ENCODE assay signal across 14 cellular contexts in genomic region chr9:134088064-134088725, GRCh38.
"Had no signal": no experiment of that assay in that cellular context is flagged by ENCODE, and none has a peak within 500 bp of the region (broad histone marks: within the 10 kb centered on the region; RNA-seq: fewer than 3 reads in every experiment).

No MANE protein-coding gene starts in this region.

- H3K27me3 ChIP-seq: cardiac muscle cell, right atrium auricular region had no signal

- H3K27ac ChIP-seq: cardiac muscle cell, epithelial cell of prostate, gastroesophageal sphincter, right atrium auricular region, skin epidermis, WERI-Rb-1 had no signal

- ATAC-seq: gastroesophageal sphincter; left lobe of liver; naive thymus-derived CD8-positive, alpha-beta T cell had no signal

- H3K4me3 ChIP-seq: cardiac muscle cell, gastroesophageal sphincter, right atrium auricular region, skin epidermis had no signal

- H3K4me1 ChIP-seq: gastroesophageal sphincter, right atrium auricular region had no signal

- DNase-seq: activated CD4-positive, alpha-beta T cell treated with anti-CD3 and anti-CD28 coated beads, Interleukin-2, amount 50 U/mL, for 48 hours; activated naive CD4-positive, alpha-beta T cell treated with anti-CD3 and anti-CD28 coated beads, Interleukin-2, amount 10 ng/mL, durations not matched to agents 7 days and 5 days; naive thymus-derived CD8-positive, alpha-beta T cell; nucleus accumbens; stimulated activated CD4-positive, alpha-beta T cell treated with anti-CD3 and anti-CD28 coated beads, Interleukin-15, amount 100 ng/mL, for 24 hours; stimulated activated CD4-positive, alpha-beta T cell treated with anti-CD3 and anti-CD28 coated beads, Interleukin-4, amount 100 ng/mL, for 1 hour; stimulated activated naive CD4-positive, alpha-beta T cell; WERI-Rb-1 had no signal

- H3K36me3 ChIP-seq: cardiac muscle cell, gastroesophageal sphincter, right atrium auricular region, WERI-Rb-1 had no signal
